Comparison of ENCODE assay signal across 20 cellular contexts in the genomic region with DNA sequence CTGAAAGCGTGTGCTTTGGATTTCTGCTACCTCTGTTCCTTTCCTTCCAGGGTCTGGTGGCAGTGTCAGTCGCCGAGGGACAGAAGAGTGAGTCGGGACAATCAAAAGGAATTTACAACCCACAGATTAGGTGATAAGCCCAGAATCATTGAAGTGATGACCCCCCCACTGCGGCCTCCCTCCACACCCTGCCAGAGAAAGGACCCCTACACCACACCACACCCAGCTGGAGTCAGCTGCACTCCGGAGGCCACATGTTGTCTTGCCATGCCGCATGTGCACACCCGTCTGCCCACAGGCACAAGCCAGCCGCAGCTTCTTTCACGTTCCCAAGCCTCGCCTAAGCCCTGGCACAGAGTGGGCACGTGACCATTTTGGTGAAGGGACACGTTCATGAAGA.
A peak's percentile ranks its signal among the peaks of the same experiment; 100 is the strongest.
DNase-seq lines count a peak whose midpoint lies in the region; FAIRE-seq and TF ChIP-seq lines count a peak whose summit lies in the region.
"Had no signal": no experiment of that assay in that cellular context is flagged by ENCODE, and none has a peak within 500 bp of the region (broad histone marks: within the 10 kb centered on the region; RNA-seq: fewer than 3 reads in every experiment).

No MANE protein-coding gene starts in this region.

- no peak overlapping the region for H2BK12ac ChIP-seq in H9 (ENCODE audit: insufficient read length, low read depth, low read length)
- H2BK12ac ChIP-seq in H1 (ENCODE audit: low read depth, low read length), result 0 out of 2 replicates have a peak overlapping the region, but pooled peaks have one; percentile 14

- H3K79me1 ChIP-seq in H9 (ENCODE audit: insufficient read depth, low read depth, low read length, poor library complexity, severe bottlenecking) (no peaks in the 10 kb centered on the region), H1 (ENCODE audit: low read depth, low read length) (no peaks in the 10 kb centered on the region)

- H2BK5ac ChIP-seq in H9 (ENCODE audit: insufficient read length, low read length) (no peak overlapping the region), H1 (ENCODE audit: low read depth, low read length) (no peak overlapping the region)

- H3K27ac ChIP-seq in H9 (ENCODE audit: insufficient read length, low read depth, low read length), result no peak overlapping the region
- no peak overlapping the region for H3K27ac ChIP-seq in H1 (ENCODE audit: low read depth, low read length)
- H3K27ac ChIP-seq: 22Rv1, A549, C4-2B had no signal

- H4K8ac ChIP-seq in H9 (replicated peaks; ENCODE audit: insufficient read length, low read depth, low read length), result no peak overlapping the region
- no peak overlapping the region for H4K8ac ChIP-seq in H1 (ENCODE audit: extremely low read depth, insufficient read depth, low read length)

- H3K36me3 Mint-ChIP-seq in H9 (ENCODE audit: insufficient read depth in 1 of 3, low read depth in 3 of 3) (no peaks in the 10 kb centered on the region), osteocyte (ENCODE audit: unreplicated experiment) (no peaks in the 10 kb centered on the region)

- H3K23ac ChIP-seq in H9 (ENCODE audit: insufficient read length, low read depth, low read length) (no peak overlapping the region), H1 (ENCODE audit: insufficient read length) (no peak overlapping the region)

- H3K9me3 ChIP-seq in H9 (ENCODE audit: control insufficient read depth, low read depth, low read length) (no peaks in the 10 kb centered on the region), H1 (ENCODE audit: insufficient read depth in 2 of 2, low read depth in 1 of 2, low read length in 1 of 2) (peaks cover 0 to 7% of the 10 kb centered on the region in 2 experiments; a peak in 1 of 4 replicates)
- H3K9me3 ChIP-seq: A549, Caco-2, HAP-1 had no signal

- H3K9ac ChIP-seq in H9 (ENCODE audit: extremely low read depth, insufficient read length, low read length) (no peak overlapping the region), H1 (replicated peaks in 1 of 4; ENCODE audit: extremely low read depth in 1 of 4, low read depth in 3 of 4, low read length in 3 of 4) (no peak overlapping the region)

- H3K36me3 ChIP-seq in H1 (ENCODE audit: control insufficient read depth in 2 of 4, insufficient read depth in 4 of 4, low read length in 3 of 4), result no peaks in the 10 kb centered on the region
- H3K36me3 ChIP-seq: HAP-1 had no signal

- no peak overlapping the region for H2AK5ac ChIP-seq in H9 (ENCODE audit: insufficient read length, low read length)
- H2AK5ac ChIP-seq in H1 (ENCODE audit: low read depth, low read length), result no peak overlapping the region

- H3K56ac ChIP-seq in H9 (ENCODE audit: insufficient read length, low read depth, low read length), result no peak overlapping the region
- no peak overlapping the region for H3K56ac ChIP-seq in H1 (replicated peaks; ENCODE audit: insufficient read length, low read depth, low read length)

- H3K9me3 Mint-ChIP-seq in H9 (peaks cover 7 to 10% of the 10 kb centered on the region in 2 experiments; a peak in 4 of 5 replicates), osteocyte (ENCODE audit: unreplicated experiment) (peaks cover 50% of the 10 kb centered on the region)

- H2BK15ac ChIP-seq in H9 (ENCODE audit: low read depth, low read length), result no peak overlapping the region
- no peak overlapping the region for H2BK15ac ChIP-seq in H1 (ENCODE audit: low read length)

- H3K18ac ChIP-seq in H9 (ENCODE audit: insufficient read length, low read depth, low read length), result no peak overlapping the region
- no peak overlapping the region for H3K18ac ChIP-seq in H1 (ENCODE audit: extremely low read depth, low read length)

- H2BK20ac ChIP-seq in H9 (ENCODE audit: low read depth, low read length, poor library complexity, severe bottlenecking), result no peak overlapping the region
- H2BK20ac ChIP-seq in H1 (ENCODE audit: low read length), result no peak overlapping the region

- H3K27ac Mint-ChIP-seq in H9, result no peak overlapping the region
- no peak overlapping the region for H3K27ac Mint-ChIP-seq in osteocyte (ENCODE audit: unreplicated experiment)
- H3K27ac Mint-ChIP-seq: CD4-positive, alpha-beta T cell; GM23338 had no signal

- H3K4me1 ChIP-seq in H9 (ENCODE audit: insufficient read depth, low read length) (no peaks in the 10 kb centered on the region), H1 (replicated peaks in 1 of 4; ENCODE audit: control insufficient read depth in 3 of 4, insufficient read depth in 4 of 4, low read length in 3 of 4) (no peaks in the 10 kb centered on the region)
- H3K4me1 ChIP-seq: A549, Caco-2, HAP-1 had no signal

- H3K4me1 Mint-ChIP-seq in H9 (0 out of 4 replicates have a peak, but pooled peaks cover 0 to 5% of the 10 kb centered on the region in 2 experiments), osteocyte (ENCODE audit: unreplicated experiment) (no peaks in the 10 kb centered on the region)
- H3K4me1 Mint-ChIP-seq: GM23338 had no signal

- no peak overlapping the region for H3K4ac ChIP-seq in H9 (ENCODE audit: low read depth, low read length)
- H3K4ac ChIP-seq in H1 (replicated peaks; ENCODE audit: insufficient read length, low read depth, low read length), result no peak overlapping the region

- TF ChIP-seq POLR2A in H1 (IDR thresholded peaks at IDR 0.05; ENCODE audit: control extremely low read depth in 1 of 2, low read depth in 2 of 2, low read length in 2 of 2), result no peak

- WGBS in H9 (ENCODE audit: extremely low coverage, insufficient read length, low lambda C conversion rate), result no CpG with 5 or more reads among the region's 13 CpGs
- 97% methylated on average over 13 of the region's 13 CpGs; no CpG with 5 or more reads in 1 of the 2 experiments for WGBS in H1 (ENCODE audit: extremely low coverage in 1 of 2, insufficient coverage in 1 of 2, insufficient read length in 1 of 2, insufficient replicate concordance in 2 of 2, low coverage in 1 of 2, low lambda C conversion rate in 2 of 2, missing lambda C conversion rate in 1 of 2), 2 experiments

- H2BK120ac ChIP-seq in H9 (ENCODE audit: low read depth, low read length, poor library complexity, severe bottlenecking), result no peak overlapping the region
- H2BK120ac ChIP-seq in H1 (replicated peaks; ENCODE audit: low read depth, low read length), result no peak overlapping the region

- H4K5ac ChIP-seq in H9 (ENCODE audit: insufficient read length, low read depth, low read length) (no peak overlapping the region), H1 (ENCODE audit: insufficient read length, low read depth, low read length) (no peak overlapping the region)

- no peak for FAIRE-seq in H1 (lab: Jason Lieb, UNC)
- FAIRE-seq: A549, D721Med, G401.6, GM12892, GM18507 had no signal

- H3K27me3 ChIP-seq in H9 (ENCODE audit: insufficient read depth, low read length), result no peaks in the 10 kb centered on the region
- H3K27me3 ChIP-seq in H1 (replicated peaks in 1 of 4; ENCODE audit: control insufficient read depth in 3 of 4, extremely low read depth in 1 of 4, insufficient read depth in 3 of 4, low read length in 3 of 4), result no peaks in the 10 kb centered on the region

- DNase-seq in activated CD8-positive, alpha-beta memory T cell treated with anti-CD3 and anti-CD28 coated beads for 24 hours, result peak; percentile 37
- no peak for DNase-seq in activated CD8-positive, alpha-beta memory T cell treated with anti-CD3 and anti-CD28 coated beads, Interleukin-2, amount 50 U/mL, for 48 hours
- peak; percentile 13 for DNase-seq in H9
- DNase-seq in H1 (ENCODE audit: low read depth in 1 of 2, low spot score in 2 of 2), result no peak
- peak; percentile 75 for DNase-seq in osteocyte (ENCODE audit: extremely low spot score, unreplicated experiment)
- DNase-seq in stimulated activated CD4-positive, alpha-beta T cell treated with anti-CD3 and anti-CD28 coated beads, Interleukin-12 subunit alpha, Interleukin-12 subunit beta, amount 100 ng/mL, for 4 hours, result no peak
- DNase-seq in NCI-H1694 treated with DMSO at 0.1 percent for 48 hours (lab: John Stamatoyannopoulos, UW), result no peak
- DNase-seq in stimulated activated CD4-positive, alpha-beta T cell treated with anti-CD3 and anti-CD28 coated beads, Interleukin-4, amount 100 ng/mL, for 1 hour, result no peak
- DNase-seq: AML-193; Caco-2; CD4-positive, alpha-beta T cell had no signal

- peaks cover 5% of the 10 kb centered on the region; the same call in 1 of the 2 replicates for H3K27me3 Mint-ChIP-seq in H9 (ENCODE audit: low read depth)
- H3K27me3 Mint-ChIP-seq in osteocyte (ENCODE audit: unreplicated experiment), result no peaks in the 10 kb centered on the region
- H3K27me3 Mint-ChIP-seq: CD4-positive, alpha-beta T cell had no signal

- H3K79me2 ChIP-seq in H9 (ENCODE audit: insufficient read depth, low read length) (no peaks in the 10 kb centered on the region), H1 (ENCODE audit: control insufficient read depth in 1 of 2, insufficient read depth in 2 of 2, low read length in 2 of 2) (no peaks in the 10 kb centered on the region)

- CTCF ChIA-PET in H1 (lab: Charles Lee; ENCODE audit: partially characterized antibody), result no interaction called here

- H4K91ac ChIP-seq in H9 (ENCODE audit: insufficient read length, low read depth, low read length) (no peak overlapping the region), H1 (replicated peaks; ENCODE audit: insufficient read length, low read length) (no peak overlapping the region)

- no peak for TF ChIP-seq CTCF in H9 (conservative IDR thresholded peaks at IDR 0.05)
- no peak for TF ChIP-seq CTCF in H1 (IDR thresholded peaks at IDR 0.05; ENCODE audit: control extremely low read depth in 1 of 3, insufficient read depth in 1 of 3, low read depth in 1 of 3, low read length in 3 of 3)
- no peak for TF ChIP-seq CTCF in osteocyte (IDR thresholded peaks at IDR 0.05)

- H4K20me1 ChIP-seq in H9 (ENCODE audit: control insufficient read depth, insufficient read depth, insufficient read length) (no peaks in the 10 kb centered on the region), H1 (replicated peaks in 1 of 2; ENCODE audit: control insufficient read depth in 1 of 2, insufficient read depth in 2 of 2, low read length in 2 of 2) (no peaks in the 10 kb centered on the region)

- POLR2A ChIA-PET in H1 (lab: Charles Lee; ENCODE audit: partially characterized antibody), result no interaction called here

- H3K23me2 ChIP-seq in H9 (ENCODE audit: insufficient read length, low read depth, low read length, poor library complexity, severe bottlenecking) (no peaks in the 10 kb centered on the region), H1 (ENCODE audit: low read depth, low read length) (no peaks in the 10 kb centered on the region)

- no peak for TF ChIP-seq RAD21 in H1 (IDR thresholded peaks at IDR 0.05 in 1 of 2, conservative IDR thresholded peaks at IDR 0.05 in 1 of 2; ENCODE audit: low read depth in 2 of 2, low read length in 2 of 2)

- H3K4me2 ChIP-seq in H9 (ENCODE audit: insufficient read depth, insufficient read length, low read length) (no peak overlapping the region), H1 (ENCODE audit: insufficient read depth in 1 of 2, low read depth in 2 of 2, low read length in 2 of 2) (no peak overlapping the region)
- H3K4me2 ChIP-seq: A549, GM23338 had no signal

- no peak overlapping the region for H3T11ph ChIP-seq in H9 (ENCODE audit: low read length)

- H2AFZ ChIP-seq in H9 (ENCODE audit: low read length), result no peak overlapping the region
- H2AFZ ChIP-seq in H1 (ENCODE audit: low read length), result no peak overlapping the region
- H2AFZ ChIP-seq: GM23338 had no signal

- no peak overlapping the region for H3K4me3 ChIP-seq in H1 (ENCODE audit: extremely low read depth in 1 of 4, insufficient read depth in 2 of 4, low read depth in 3 of 4, low read length in 4 of 4)
- H3K4me3 ChIP-seq: A549, GM23338, HAP-1 had no signal

- no peak for TF ChIP-seq EP300 in H1 (IDR thresholded peaks at IDR 0.05; ENCODE audit: borderline replicate concordance in 1 of 2, low read depth in 2 of 2, low read length in 2 of 2)

- H3K14ac ChIP-seq in H9 (ENCODE audit: insufficient read depth, low read length) (no peak overlapping the region), H1 (ENCODE audit: insufficient read length) (no peak overlapping the region)

- H3K4me3 Mint-ChIP-seq in H9 (no peak overlapping the region), osteocyte (ENCODE audit: unreplicated experiment) (no peak overlapping the region)
- H3K4me3 Mint-ChIP-seq: CD4-positive, alpha-beta T cell; GM23338 had no signal

Comparison
In these comparisons a context has a peak if more than half of its experiments do, and no peak if none do; other contexts are left out.
1. DNase-seq: peak in activated CD8-positive, alpha-beta memory T cell treated with anti-CD3 and anti-CD28 coated beads for 24 hours (single experiment), H9 (single experiment) and osteocyte (single experiment); none in activated CD8-positive, alpha-beta memory T cell treated with anti-CD3 and anti-CD28 coated beads, Interleukin-2, amount 50 U/mL, for 48 hours (single experiment), H1 (0 of 2), stimulated activated CD4-positive, alpha-beta T cell treated with anti-CD3 and anti-CD28 coated beads, Interleukin-12 subunit alpha, Interleukin-12 subunit beta, amount 100 ng/mL, for 4 hours (single experiment), NCI-H1694 treated with DMSO at 0.1 percent for 48 hours (single experiment) and stimulated activated CD4-positive, alpha-beta T cell treated with anti-CD3 and anti-CD28 coated beads, Interleukin-4, amount 100 ng/mL, for 1 hour (single experiment).